Comparison of ENCODE assay signal across 10 cellular contexts in genomic region chr1:27137544-27138075, GRCh38. TPM values are rescaled to one million over a fixed set of nuclear protein-coding genes. Genes with fewer than 3 reads are reported as not detected.
A peak's percentile ranks its signal among the peaks of the same experiment; 100 is the strongest.
DNase-seq lines count a peak whose midpoint lies in the region; ATAC-seq, FAIRE-seq and TF ChIP-seq lines count a peak whose summit lies in the region.
"Had no signal": no experiment of that assay in that cellular context is flagged by ENCODE, and none has a peak within 500 bp of the region (broad histone marks: within the 10 kb centered on the region; RNA-seq: fewer than 3 reads in every experiment).

No MANE protein-coding gene starts in this region.

- H3K36me3 ChIP-seq in kidney (ENCODE audit: control insufficient read depth in 1 of 2, insufficient read depth in 2 of 2, low read length in 2 of 2), result no peaks in the 10 kb centered on the region

- H3K9me3 ChIP-seq in kidney (ENCODE audit: control insufficient read depth in 1 of 2, low read length in 2 of 2), result no peaks in the 10 kb centered on the region

- no peaks in the 10 kb centered on the region for H3K9me3 Mint-ChIP-seq in activated naive CD4-positive, alpha-beta T cell treated with anti-CD3 and anti-CD28 coated beads, Interleukin-2, amount 50 U/mL, for 72 hours
- no peaks in the 10 kb centered on the region for H3K9me3 Mint-ChIP-seq in stimulated activated effector memory CD8-positive, alpha-beta T cell treated with anti-CD3 and anti-CD28 coated beads, Interleukin-12 subunit alpha, Interleukin-12 subunit beta, amount 100 ng/mL, for 72 hours

- peak overlapping the region; percentile 96 to 98 for H3K27ac Mint-ChIP-seq in activated naive CD4-positive, alpha-beta T cell treated with anti-CD3 and anti-CD28 coated beads, Interleukin-2, amount 50 U/mL, for 72 hours
- H3K27ac Mint-ChIP-seq in stimulated activated effector memory CD8-positive, alpha-beta T cell treated with anti-CD3 and anti-CD28 coated beads, Interleukin-12 subunit alpha, Interleukin-12 subunit beta, amount 100 ng/mL, for 72 hours, result peak overlapping the region; percentile 99

- DNase-seq in DMS153 (lab: John Stamatoyannopoulos, UW), result peak; percentile 35
- no peak for DNase-seq in DMS153 treated with DMSO at 0.1 percent for 48 hours (lab: John Stamatoyannopoulos, UW; ENCODE audit: unreplicated experiment)
- no peak for DNase-seq in activated naive CD4-positive, alpha-beta T cell treated with anti-CD3 and anti-CD28 coated beads, Interleukin-2, amount 50 U/mL, for 72 hours (ENCODE audit: low spot score in 2 of 2)
- DNase-seq in kidney, result peak; percentile 94
- no peak for DNase-seq in stimulated activated effector memory CD8-positive, alpha-beta T cell treated with anti-CD3 and anti-CD28 coated beads, Interleukin-12 subunit alpha, Interleukin-12 subunit beta, amount 100 ng/mL, for 72 hours (ENCODE audit: low spot score in 2 of 2)
- DNase-seq in NCI-H2081 (lab: John Stamatoyannopoulos, UW), result no peak
- no peak for DNase-seq in head of caudate nucleus

- peak overlapping the region; percentile 84 for H3K4me3 Mint-ChIP-seq in stimulated activated effector memory CD8-positive, alpha-beta T cell treated with anti-CD3 and anti-CD28 coated beads, Interleukin-12 subunit alpha, Interleukin-12 subunit beta, amount 100 ng/mL, for 72 hours

- peaks cover 51% of the 10 kb centered on the region for H3K4me1 Mint-ChIP-seq in stimulated activated effector memory CD8-positive, alpha-beta T cell treated with anti-CD3 and anti-CD28 coated beads, Interleukin-12 subunit alpha, Interleukin-12 subunit beta, amount 100 ng/mL, for 72 hours

- no peak for FAIRE-seq in kidney (lab: Jason Lieb, UNC)
- FAIRE-seq: A204.1, colon had no signal

- intact Hi-C loops in kidney (cut with DNase I) (no loop called here), head of caudate nucleus (cut with DNase I) (no loop called here)

- H3K27ac ChIP-seq in kidney (ENCODE audit: low read depth in 2 of 2, low read length in 2 of 2), result peak overlapping the region; percentile 56 to 77

- H3K4me3 ChIP-seq in kidney (ENCODE audit: low read length in 2 of 2), result no peak overlapping the region

- peak overlapping the region in 1 of 2 donors; percentile 47 for H3K9ac ChIP-seq in kidney (ENCODE audit: low read length in 2 of 2)

- peak; percentile 19 to 42 for ATAC-seq in activated naive CD4-positive, alpha-beta T cell treated with anti-CD3 and anti-CD28 coated beads, Interleukin-2, amount 50 U/mL, for 72 hours
- ATAC-seq in stimulated activated effector memory CD8-positive, alpha-beta T cell treated with anti-CD3 and anti-CD28 coated beads, Interleukin-12 subunit alpha, Interleukin-12 subunit beta, amount 100 ng/mL, for 72 hours, result peak; percentile 67
- no peak for ATAC-seq in GM21529 (IDR thresholded peaks at IDR 0.05; ENCODE audit: unreplicated experiment)

- peaks cover 0 to 6% of the 10 kb centered on the region in 2 donors for H3K36me3 Mint-ChIP-seq in activated naive CD4-positive, alpha-beta T cell treated with anti-CD3 and anti-CD28 coated beads, Interleukin-2, amount 50 U/mL, for 72 hours
- peaks cover 10% of the 10 kb centered on the region for H3K36me3 Mint-ChIP-seq in stimulated activated effector memory CD8-positive, alpha-beta T cell treated with anti-CD3 and anti-CD28 coated beads, Interleukin-12 subunit alpha, Interleukin-12 subunit beta, amount 100 ng/mL, for 72 hours

- TF ChIP-seq CTCF in kidney (IDR thresholded peaks at IDR 0.05; ENCODE audit: borderline replicate concordance, extremely low read depth, insufficient read depth), result no peak

- H3K4me1 ChIP-seq in kidney (ENCODE audit: control insufficient read depth in 1 of 2, insufficient read depth in 1 of 2, low read depth in 1 of 2, low read length in 2 of 2), result peaks cover 15 to 27% of the 10 kb centered on the region in 2 donors

RNA-seq across cellular contexts. Expression of gene SLC9A1, which starts 17.3 kb away (rescaled TPM):
- 10 to 100 TPM; 16.2 to 18.8 TPM for total RNA-seq in activated naive CD4-positive, alpha-beta T cell treated with anti-CD3 and anti-CD28 coated beads, Interleukin-2, amount 50 U/mL, for 72 hours
- 29.8 TPM for total RNA-seq in kidney
- polyA plus RNA-seq in kidney (ENCODE audit: insufficient read depth, low read depth, low replicate concordance), result 19.3 TPM

Comparison
In these comparisons a context has a peak if more than half of its experiments do, and no peak if none do; other contexts are left out.
1. DNase-seq: peak in DMS153 (single experiment) and kidney (single experiment); none in DMS153 treated with DMSO at 0.1 percent for 48 hours (single experiment), activated naive CD4-positive, alpha-beta T cell treated with anti-CD3 and anti-CD28 coated beads, Interleukin-2, amount 50 U/mL, for 72 hours (0 of 2), stimulated activated effector memory CD8-positive, alpha-beta T cell treated with anti-CD3 and anti-CD28 coated beads, Interleukin-12 subunit alpha, Interleukin-12 subunit beta, amount 100 ng/mL, for 72 hours (0 of 2), NCI-H2081 (0 of 2) and head of caudate nucleus (0 of 42).